ENCODE assay signal across 8 cellular contexts in the genomic region with DNA sequence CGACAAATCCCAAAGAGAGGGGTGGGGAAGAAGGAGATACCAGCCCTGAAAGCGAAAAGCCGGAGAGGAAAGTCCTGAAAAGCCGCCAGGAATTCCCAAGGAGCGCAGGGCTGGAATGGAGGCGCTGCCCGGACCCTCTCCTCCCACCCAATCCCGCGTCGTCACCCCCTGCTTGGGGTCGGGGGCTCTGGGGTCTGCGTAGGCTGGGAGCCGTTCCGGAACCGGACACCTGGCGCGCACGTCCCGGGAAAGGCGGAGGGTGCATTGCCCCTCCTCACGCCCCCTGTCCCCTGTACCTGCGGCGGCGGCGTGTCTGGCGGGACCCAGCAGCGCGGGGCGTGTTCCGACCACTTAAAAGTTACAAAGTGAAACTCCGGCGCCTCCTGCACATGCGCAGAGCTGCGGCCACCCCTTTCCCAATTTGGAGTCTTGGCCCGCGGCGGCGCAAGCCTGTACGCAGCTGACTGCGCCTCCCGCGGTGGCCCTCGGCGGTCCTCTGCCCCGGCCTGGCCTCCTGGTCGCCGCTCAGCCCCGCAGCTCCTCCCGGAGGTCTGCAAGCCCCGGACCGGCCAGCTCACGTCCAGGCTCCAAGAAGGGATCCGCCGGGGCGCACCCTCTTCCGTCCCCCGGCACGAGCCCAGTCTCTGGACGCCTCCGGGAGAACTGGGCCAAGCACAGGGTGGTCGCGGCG. TPM values are rescaled to one million over a fixed set of nuclear protein-coding genes. Genes with fewer than 3 reads are reported as not detected.
A peak's percentile ranks its signal among the peaks of the same experiment; 100 is the strongest.
DNase-seq lines count a peak whose midpoint lies in the region; ATAC-seq and TF ChIP-seq lines count a peak whose summit lies in the region.

A gene (minus strand): TSS at position 373 of the 691 bp plus-strand sequence. CDS start 4,800 bp downstream, outside the sequence.

- H3K36me3 Mint-ChIP-seq in activated naive CD4-positive, alpha-beta T cell treated with anti-CD3 and anti-CD28 coated beads, Interleukin-2, amount 10 ng/mL, durations not matched to agents 7 days and 5 days: peaks cover 39% of the 10 kb centered on the region

- peak within 1 kb of the TSS; percentile 95 for H3K4me2 ChIP-seq in osteoblast (ENCODE audit: insufficient read depth, low read length)

- peak; percentile 23 for TF ChIP-seq CTCF in osteoblast (IDR thresholded peaks at IDR 0.05; ENCODE audit: extremely low read depth, low read depth, low read length)
- peak; percentile 46 for TF ChIP-seq CTCF in thoracic aorta (IDR thresholded peaks at IDR 0.05)

- peak within 1 kb of the TSS; percentile 96 for H3K4me3 Mint-ChIP-seq in activated naive CD4-positive, alpha-beta T cell treated with anti-CD3 and anti-CD28 coated beads, Interleukin-2, amount 10 ng/mL, durations not matched to agents 7 days and 5 days

- H3K36me3 ChIP-seq in osteoblast (ENCODE audit: insufficient read depth, low read length) (no peaks in the 10 kb centered on the region), thoracic aorta (no peaks in the 10 kb centered on the region)

- H3K9me3 Mint-ChIP-seq in activated naive CD4-positive, alpha-beta T cell treated with anti-CD3 and anti-CD28 coated beads, Interleukin-2, amount 10 ng/mL, durations not matched to agents 7 days and 5 days: no peaks in the 10 kb centered on the region

- H3K4me1 ChIP-seq in osteoblast (ENCODE audit: insufficient read depth, low read length) (peaks cover 30% of the 10 kb centered on the region), thoracic aorta (ENCODE audit: control insufficient read depth in 1 of 2, low read depth in 2 of 2) (peaks cover 39 to 49% of the 10 kb centered on the region in 2 donors)

- H3K4me3 ChIP-seq in osteoblast (ENCODE audit: insufficient read depth, low read length) (peak within 1 kb of the TSS; percentile 99), thoracic aorta (peak within 1 kb of the TSS; percentile 83)

- H3K4me1 Mint-ChIP-seq in activated naive CD4-positive, alpha-beta T cell treated with anti-CD3 and anti-CD28 coated beads, Interleukin-2, amount 10 ng/mL, durations not matched to agents 7 days and 5 days: peaks cover 52% of the 10 kb centered on the region

- peaks cover 43% of the 10 kb centered on the region for H3K79me2 ChIP-seq in osteoblast (ENCODE audit: insufficient read depth, low read length)

- DNase-seq in COLO829 (ENCODE audit: low spot score): peak; percentile 93
- peak; percentile 20 for DNase-seq in SK-N-DZ (ENCODE audit: low spot score)
- DNase-seq in activated naive CD4-positive, alpha-beta T cell treated with anti-CD3 and anti-CD28 coated beads, Interleukin-2, amount 10 ng/mL, durations not matched to agents 7 days and 5 days: peak; percentile 96
- DNase-seq in globus pallidus (ENCODE audit: low spot score): peak; percentile 82
- DNase-seq in osteoblast (ENCODE audit: insufficient read length, low spot score, missing footprints): peak; percentile 100
- peak; percentile 76 for DNase-seq in thoracic aorta (ENCODE audit: low spot score)

- peak within 1 kb of the TSS; percentile 96 for H3K27ac Mint-ChIP-seq in activated naive CD4-positive, alpha-beta T cell treated with anti-CD3 and anti-CD28 coated beads, Interleukin-2, amount 10 ng/mL, durations not matched to agents 7 days and 5 days

- peaks cover 11% of the 10 kb centered on the region for H3K27me3 Mint-ChIP-seq in activated naive CD4-positive, alpha-beta T cell treated with anti-CD3 and anti-CD28 coated beads, Interleukin-2, amount 10 ng/mL, durations not matched to agents 7 days and 5 days

- H3K27me3 ChIP-seq in osteoblast (ENCODE audit: insufficient read depth, low read length) (no peaks in the 10 kb centered on the region), thoracic aorta (replicated peaks; ENCODE audit: insufficient read depth) (no peaks in the 10 kb centered on the region)

- peak within 1 kb of the TSS; percentile 98 for H2AFZ ChIP-seq in osteoblast (ENCODE audit: low read length)

- no peaks in the 10 kb centered on the region for H3K9me3 ChIP-seq in osteoblast (ENCODE audit: low read depth, low read length)
- H3K9me3 ChIP-seq in thoracic aorta: no peaks in the 10 kb centered on the region

- CTCF ChIA-PET in activated naive CD4-positive, alpha-beta T cell treated with anti-CD3 and anti-CD28 coated beads, Interleukin-2, amount 10 ng/mL, durations not matched to agents 7 days and 5 days (lab: Charles Lee): interaction anchor here (0.9 to 2.3 kb wide), 11 partner anchors 9 to 408 kb away, joined by 3 to 12 read pairs (median 6); a partner anchor contains a TSS

- peaks cover 28% of the 10 kb centered on the region for H4K20me1 ChIP-seq in osteoblast (ENCODE audit: insufficient read depth, low read length)

- peak within 1 kb of the TSS; percentile 72 for H3K27ac ChIP-seq in osteoblast (ENCODE audit: low read depth, low read length)
- peak within 1 kb of the TSS; percentile 92 to 95 for H3K27ac ChIP-seq in thoracic aorta

- ATAC-seq in GM19372 (IDR thresholded peaks at IDR 0.05; ENCODE audit: low read depth, unreplicated experiment): peak; percentile 64
- ATAC-seq in HG03558 (IDR thresholded peaks at IDR 0.05; ENCODE audit: extremely low read depth, unreplicated experiment): peak; percentile 60
- ATAC-seq in thoracic aorta (ENCODE audit: insufficient number of reproducible peaks, low FRiP score, low read depth): peak; percentile 44

RNA-seq across cellular contexts. Expression of the gene that starts here (rescaled TPM):
- 0.13 and 1.2 TPM in 2 replicates for polyA plus RNA-seq in SK-N-DZ (2014; cell fraction: cytosol; rRNA removed)
- 0.49 and 1.0 TPM in 2 replicates for polyA plus RNA-seq in SK-N-DZ (2014; cell fraction: nucleus; rRNA removed)
- total RNA-seq in osteoblast (23.2 and 31.5 TPM in 2 replicates), thoracic aorta (100 to 1,000 TPM in 1 of 2 donors, 10 to 100 TPM in 1; 75.1 to 105 TPM)

Comparison
In these comparisons a context has a peak if more than half of its experiments do, and no peak if none do; other contexts are left out.
1. Peak in every context shown above with its lines: DNase-seq, ATAC-seq, H3K4me3 ChIP-seq and H3K27ac ChIP-seq.
2. DNase-seq: peak in every context shown above with its lines; median percentile 100 in osteoblast; 96 in activated naive CD4-positive, alpha-beta T cell treated with anti-CD3 and anti-CD28 coated beads, Interleukin-2, amount 10 ng/mL, durations not matched to agents 7 days and 5 days; 93 in COLO829; 82 in globus pallidus; 76 in thoracic aorta; 20 in SK-N-DZ.